In genomic region chr17:80694992-80695912, GRCh38 we compare ENCODE assay signal across 10 cellular contexts.
DNase-seq lines count a peak whose midpoint lies in the region; ATAC-seq and TF ChIP-seq lines count a peak whose summit lies in the region.
"Had no signal": no experiment of that assay in that cellular context is flagged by ENCODE, and none has a peak within 500 bp of the region (broad histone marks: within the 10 kb centered on the region; RNA-seq: fewer than 3 reads in every experiment).

No MANE protein-coding gene starts in this region.

- no peak for TF ChIP-seq CTCF in VCaP (conservative IDR thresholded peaks at IDR 0.05)

- peaks cover 6% of the 10 kb centered on the region for H3K9me3 Mint-ChIP-seq in activated naive CD4-positive, alpha-beta T cell treated with anti-CD3 and anti-CD28 coated beads, Interleukin-2, amount 10 ng/mL, durations not matched to agents 7 days and 5 days

- intact Hi-C loops in sciatic nerve (cut with DNase I) = no loop called here

- no peaks in the 10 kb centered on the region for H3K27me3 Mint-ChIP-seq in activated naive CD4-positive, alpha-beta T cell treated with anti-CD3 and anti-CD28 coated beads, Interleukin-2, amount 10 ng/mL, durations not matched to agents 7 days and 5 days
- H3K27me3 Mint-ChIP-seq: central memory CD8-positive, alpha-beta T cell had no signal

- H3K27ac Mint-ChIP-seq in activated naive CD4-positive, alpha-beta T cell treated with anti-CD3 and anti-CD28 coated beads, Interleukin-2, amount 10 ng/mL, durations not matched to agents 7 days and 5 days = no peak overlapping the region

- H3K36me3 Mint-ChIP-seq in activated naive CD4-positive, alpha-beta T cell treated with anti-CD3 and anti-CD28 coated beads, Interleukin-2, amount 10 ng/mL, durations not matched to agents 7 days and 5 days = peaks cover 16% of the 10 kb centered on the region

- DNase-seq in activated naive CD4-positive, alpha-beta T cell treated with Interleukin-2 at 50 U/mL for 16 hours = peak; percentile 19
- no peak for DNase-seq in activated naive CD4-positive, alpha-beta T cell treated with anti-CD3 and anti-CD28 coated beads, Interleukin-2, amount 10 ng/mL, durations not matched to agents 7 days and 5 days
- peak; percentile 36 for DNase-seq in fibroblast of peridontal ligament (ENCODE audit: extremely low read depth)
- no peak for DNase-seq in sciatic nerve (ENCODE audit: low spot score)
- no peak for DNase-seq in GDM1 (lab: John Stamatoyannopoulos, UW)
- DNase-seq in EL = no peak
- DNase-seq in RPMI8226 = no peak
- DNase-seq: kidney glomerular epithelial cell had no signal

- H3K4me3 Mint-ChIP-seq in activated naive CD4-positive, alpha-beta T cell treated with anti-CD3 and anti-CD28 coated beads, Interleukin-2, amount 10 ng/mL, durations not matched to agents 7 days and 5 days = no peak overlapping the region
- H3K4me3 Mint-ChIP-seq: central memory CD8-positive, alpha-beta T cell had no signal

- peaks cover 47% of the 10 kb centered on the region for H3K4me1 Mint-ChIP-seq in activated naive CD4-positive, alpha-beta T cell treated with anti-CD3 and anti-CD28 coated beads, Interleukin-2, amount 10 ng/mL, durations not matched to agents 7 days and 5 days

- H3K27ac ChIP-seq in VCaP = peak overlapping the region; percentile 87

- ATAC-seq in sciatic nerve = peak; percentile 19

- CTCF ChIA-PET in activated naive CD4-positive, alpha-beta T cell treated with anti-CD3 and anti-CD28 coated beads, Interleukin-2, amount 10 ng/mL, durations not matched to agents 7 days and 5 days (lab: Charles Lee) = no interaction called here

Comparison
In these comparisons a context has a peak if more than half of its experiments do, and no peak if none do; other contexts are left out.
1. DNase-seq: peak in activated naive CD4-positive, alpha-beta T cell treated with Interleukin-2 at 50 U/mL for 16 hours (single experiment) and fibroblast of peridontal ligament (single experiment); none in activated naive CD4-positive, alpha-beta T cell treated with anti-CD3 and anti-CD28 coated beads, Interleukin-2, amount 10 ng/mL, durations not matched to agents 7 days and 5 days (single experiment), sciatic nerve (single experiment), GDM1 (single experiment), EL (single experiment) and RPMI8226 (single experiment).